8 cellular contexts compared by ENCODE assay signal in genomic region chr9:132901859-132902831, GRCh38. TPM values are rescaled to one million over a fixed set of nuclear protein-coding genes. Genes with fewer than 3 reads are reported as not detected.
DNase-seq lines count a peak whose midpoint lies in the region; ATAC-seq and TF ChIP-seq lines count a peak whose summit lies in the region.

No MANE protein-coding gene starts in this region.

- DNase-seq in COLO668 (lab: John Stamatoyannopoulos, UW; ENCODE audit: unreplicated experiment) (peak; percentile 49), HEK293T (ENCODE audit: extremely low spot score) (peak; percentile 87), NCI-H2227 treated with DMSO at 0.1 percent for 48 hours (lab: John Stamatoyannopoulos, UW) (peak; percentile 43), choroid plexus epithelial cell (ENCODE audit: low read depth) (peak; percentile 92), right lobe of liver (peak in 1 of 3 donors; percentile 54)
- peak; percentile 44 to 76 for DNase-seq in activated CD4-positive, alpha-beta T cell treated with anti-CD3 and anti-CD28 coated beads for 4 hours
- DNase-seq in stimulated activated CD4-positive, alpha-beta T cell treated with anti-CD3 and anti-CD28 coated beads, TNF-alpha, amount 100 ng/mL, for 4 hours (ENCODE audit: low read depth in 3 of 3): peak; percentile 36 to 40 (median 38)

- H3K27me3 ChIP-seq in right lobe of liver: no peaks in the 10 kb centered on the region

- H3K9me3 ChIP-seq in right lobe of liver: no peaks in the 10 kb centered on the region

- intact Hi-C loops in right lobe of liver (cut with DNase I): no loop called here

- CTCF ChIA-PET in HEK293T (lab: Yijun Ruan, JAX): interaction anchor here (0.6 to 1.8 kb wide), 9 partner anchors 8 to 1293 kb away, joined by 3 to 6 read pairs (median 4); partner anchors contain the start of gene SPACA9

- 39% methylated on average over 10 of the region's 11 CpGs for WGBS in right lobe of liver (ENCODE audit: insufficient coverage, low coverage, low lambda C conversion rate, missing lambda C conversion rate)

- H3K36me3 ChIP-seq in right lobe of liver: peaks cover 0 to 76% (median 21%) of the 10 kb centered on the region in 4 donors

- TF ChIP-seq CTCF in choroid plexus epithelial cell (conservative IDR thresholded peaks at IDR 0.05; ENCODE audit: low read depth, low read length): peak; percentile 90
- peak; percentile 81 to 96 (median 90) for TF ChIP-seq CTCF in right lobe of liver (IDR thresholded peaks at IDR 0.05)

- H3K4me1 ChIP-seq in right lobe of liver: no peaks in the 10 kb centered on the region

- TF ChIP-seq POLR2A in right lobe of liver (IDR thresholded peaks at IDR 0.05): no peak

- H3K4me3 ChIP-seq in choroid plexus epithelial cell (ENCODE audit: low read depth, low read length) (no peak overlapping the region), right lobe of liver (no peak overlapping the region)

- ATAC-seq in right lobe of liver (peak; percentile 77 to 88 (median 84)), HG02678 (IDR thresholded peaks at IDR 0.05; ENCODE audit: unreplicated experiment) (no peak)

- POLR2A ChIA-PET in HEK293T (lab: Yijun Ruan, JAX): interaction anchor here (0.6 kb wide), 1 partner anchor 41 kb away, joined by 3 read pairs; no protein-coding TSS in a partner anchor

- H3K27ac ChIP-seq in right lobe of liver: no peak overlapping the region

TF ChIP-seq in HEK293T, 16 proteins besides CTCF, POLR2A, EP300 and RAD21:
- TF ChIP-seq CTBP1 (IDR thresholded peaks at IDR 0.05; ENCODE audit: borderline replicate concordance) (peak; percentile 12; the same call in 1 of the 2 replicates), NFRKB (IDR thresholded peaks at IDR 0.05) (no peak)

RNA-seq across cellular contexts. Expression of gene SPACA9, which starts 23.4 kb away (rescaled TPM):
- 1 to 10 TPM in 5 of 6 experiments, under 1 TPM in 1; 0.86 to 2.0 (median 1.3) TPM for total RNA-seq in right lobe of liver

RNA-seq across cellular contexts. Expression of gene AK8, which starts 24.1 kb away (rescaled TPM):
- under 1 TPM in 2 of 6 experiments, not detected in 4; 0.12 TPM for total RNA-seq in right lobe of liver

RNA-seq across cellular contexts. Expression of gene TSC1, which starts 42.3 kb away (rescaled TPM):
- 10 to 100 TPM; 14.2 to 22.8 (median 18.3) TPM for total RNA-seq in right lobe of liver
